In the genomic region with DNA sequence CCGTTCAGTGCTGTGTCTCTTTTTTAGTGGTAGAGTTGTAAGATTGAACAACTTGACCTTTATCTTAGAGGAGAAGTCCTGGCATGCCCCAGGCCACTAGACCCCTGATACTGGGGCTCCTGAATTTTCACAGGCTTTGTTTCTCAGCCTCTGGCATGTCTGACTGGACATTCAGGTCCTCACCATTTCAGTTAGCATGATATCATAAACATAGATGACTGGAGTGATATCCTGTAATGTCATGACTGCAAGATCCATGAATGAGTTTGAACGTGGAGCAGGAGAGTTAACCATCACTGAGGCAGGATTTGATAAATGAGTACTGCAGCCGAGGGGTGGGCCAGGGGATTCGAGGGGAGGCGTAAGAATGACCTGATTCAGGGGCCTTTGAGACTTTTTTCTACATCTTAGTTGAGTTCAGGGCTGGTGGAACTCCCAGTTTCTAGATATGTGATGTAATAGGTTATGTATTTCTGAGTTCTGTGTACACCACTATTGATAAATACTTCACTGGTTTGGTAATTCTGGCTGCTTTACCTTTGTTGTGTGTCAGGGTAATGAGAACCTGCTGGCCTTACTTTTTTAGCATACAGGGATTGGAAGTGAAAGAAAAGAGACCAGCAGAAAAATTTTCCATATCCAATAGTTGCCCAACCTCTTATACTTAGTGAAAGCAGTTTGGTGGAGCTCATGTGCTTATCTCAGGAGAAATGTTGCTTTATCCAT, we compare ENCODE assay signal across 11 cellular contexts.
"Had no signal": no experiment of that assay in that cellular context is flagged by ENCODE, and none has a peak within 500 bp of the region (broad histone marks: within the 10 kb centered on the region; RNA-seq: fewer than 3 reads in every experiment).

No MANE protein-coding gene starts in this region.

- H3K9me3 Mint-ChIP-seq: activated CD4-positive, alpha-beta T cell treated with anti-CD3 and anti-CD28 coated beads, Interleukin-2, amount 10 ng/mL, durations not matched to agents 7 days and 5 days; activated T-helper 1 cell treated with anti-CD3 and anti-CD28 coated beads, Interleukin-12 subunit alpha, Interleukin-12 subunit beta, Interleukin-2, Interleukin-4 antibody, amounts not matched to agents 30 ng/mL and 10 ng/mL and 1 ng/mL, durations not matched to agents 14 hours and 24 hours and 36 hours; immature natural killer cell; stimulated activated naive CD8-positive, alpha-beta T cell treated with anti-CD3 and anti-CD28 coated beads, Interleukin-15, Interleukin-2, amounts not matched to agents 100 ng/mL and 50 ng/mL, for 24 hours; T-helper 2 cell treated with Interferon-gamma antibody and Interleukin-4, amounts not matched to agents 5 μg/mL and 100 μg/mL, for 36 hours had no signal

- H3K27me3 Mint-ChIP-seq: activated CD4-positive, alpha-beta T cell treated with anti-CD3 and anti-CD28 coated beads, Interleukin-2, amount 10 ng/mL, durations not matched to agents 7 days and 5 days; stimulated activated naive CD8-positive, alpha-beta T cell treated with anti-CD3 and anti-CD28 coated beads, Interleukin-15, Interleukin-2, amounts not matched to agents 100 ng/mL and 50 ng/mL, for 24 hours had no signal

- ATAC-seq: left cardiac atrium, upper lobe of right lung had no signal

- H3K4me3 Mint-ChIP-seq: activated CD4-positive, alpha-beta T cell treated with anti-CD3 and anti-CD28 coated beads, Interleukin-2, amount 10 ng/mL, durations not matched to agents 7 days and 5 days; activated T-helper 1 cell treated with anti-CD3 and anti-CD28 coated beads, Interleukin-12 subunit alpha, Interleukin-12 subunit beta, Interleukin-2, Interleukin-4 antibody, amounts not matched to agents 30 ng/mL and 10 ng/mL and 1 ng/mL, durations not matched to agents 14 hours and 24 hours and 36 hours; immature natural killer cell; stimulated activated naive CD8-positive, alpha-beta T cell treated with anti-CD3 and anti-CD28 coated beads, Interleukin-15, Interleukin-2, amounts not matched to agents 100 ng/mL and 50 ng/mL, for 24 hours; T-helper 2 cell treated with Interferon-gamma antibody and Interleukin-4, amounts not matched to agents 5 μg/mL and 100 μg/mL, for 36 hours had no signal

- DNase-seq: activated CD4-positive, alpha-beta T cell treated with anti-CD3 and anti-CD28 coated beads, Interleukin-2, amount 10 ng/mL, durations not matched to agents 7 days and 5 days; activated CD8-positive, alpha-beta memory T cell treated with anti-CD3 and anti-CD28 coated beads, Interleukin-2, amount 50 U/mL, for 48 hours; caudate nucleus; foreskin fibroblast; glutamatergic neuron; immature natural killer cell; left cardiac atrium; upper lobe of right lung had no signal

- H3K27ac Mint-ChIP-seq: activated CD4-positive, alpha-beta T cell treated with anti-CD3 and anti-CD28 coated beads, Interleukin-2, amount 10 ng/mL, durations not matched to agents 7 days and 5 days; activated T-helper 1 cell treated with anti-CD3 and anti-CD28 coated beads, Interleukin-12 subunit alpha, Interleukin-12 subunit beta, Interleukin-2, Interleukin-4 antibody, amounts not matched to agents 30 ng/mL and 10 ng/mL and 1 ng/mL, durations not matched to agents 14 hours and 24 hours and 36 hours; stimulated activated naive CD8-positive, alpha-beta T cell treated with anti-CD3 and anti-CD28 coated beads, Interleukin-15, Interleukin-2, amounts not matched to agents 100 ng/mL and 50 ng/mL, for 24 hours; T-helper 2 cell treated with Interferon-gamma antibody and Interleukin-4, amounts not matched to agents 5 μg/mL and 100 μg/mL, for 36 hours had no signal

- H3K4me1 Mint-ChIP-seq: activated CD4-positive, alpha-beta T cell treated with anti-CD3 and anti-CD28 coated beads, Interleukin-2, amount 10 ng/mL, durations not matched to agents 7 days and 5 days; immature natural killer cell had no signal
